1 cellular context compared by ENCODE assay signal in the genomic region with DNA sequence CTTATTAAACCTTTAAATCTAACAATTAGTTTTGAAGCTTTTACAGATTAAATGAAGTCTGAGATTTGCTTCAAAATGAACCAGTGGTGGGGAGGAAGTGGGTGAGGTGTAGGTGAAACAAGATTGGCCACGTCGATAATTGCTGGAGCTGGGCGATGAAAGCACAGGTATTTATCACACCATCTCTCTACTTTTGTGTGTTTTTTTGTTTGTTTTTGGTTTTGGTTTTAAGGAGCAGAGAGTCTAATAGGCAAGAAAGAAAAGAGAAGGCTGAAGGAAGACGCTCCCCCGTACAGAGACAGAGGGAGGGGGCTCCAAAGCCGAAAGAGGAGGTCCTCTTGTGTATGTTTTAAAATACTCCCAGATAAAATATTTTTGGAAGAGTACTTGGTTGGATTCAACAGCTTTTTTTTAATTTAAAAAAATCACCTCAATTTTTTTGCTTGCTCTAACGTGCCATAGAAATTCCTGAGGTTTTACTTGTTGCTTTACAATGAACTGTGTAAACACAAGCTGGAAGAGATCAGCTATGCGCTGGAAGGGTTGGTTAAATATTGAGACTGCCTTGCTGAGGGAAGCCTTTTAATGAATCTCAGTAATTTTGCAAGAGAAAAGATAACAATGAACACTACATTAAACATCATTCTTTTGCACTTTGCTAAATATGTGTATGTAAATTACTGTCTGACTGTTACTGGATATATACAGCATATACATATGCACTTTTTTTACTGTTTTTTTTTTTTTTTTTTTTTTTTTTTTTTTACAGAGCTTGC.
TF ChIP-seq lines count a peak whose summit lies in the region.

No MANE protein-coding gene starts in this region.

TF ChIP-seq in HepG2, 621 proteins besides CTCF, POLR2A, EP300 and RAD21 (continued from another document and continues in another):
- TF ChIP-seq, protein P1, sequence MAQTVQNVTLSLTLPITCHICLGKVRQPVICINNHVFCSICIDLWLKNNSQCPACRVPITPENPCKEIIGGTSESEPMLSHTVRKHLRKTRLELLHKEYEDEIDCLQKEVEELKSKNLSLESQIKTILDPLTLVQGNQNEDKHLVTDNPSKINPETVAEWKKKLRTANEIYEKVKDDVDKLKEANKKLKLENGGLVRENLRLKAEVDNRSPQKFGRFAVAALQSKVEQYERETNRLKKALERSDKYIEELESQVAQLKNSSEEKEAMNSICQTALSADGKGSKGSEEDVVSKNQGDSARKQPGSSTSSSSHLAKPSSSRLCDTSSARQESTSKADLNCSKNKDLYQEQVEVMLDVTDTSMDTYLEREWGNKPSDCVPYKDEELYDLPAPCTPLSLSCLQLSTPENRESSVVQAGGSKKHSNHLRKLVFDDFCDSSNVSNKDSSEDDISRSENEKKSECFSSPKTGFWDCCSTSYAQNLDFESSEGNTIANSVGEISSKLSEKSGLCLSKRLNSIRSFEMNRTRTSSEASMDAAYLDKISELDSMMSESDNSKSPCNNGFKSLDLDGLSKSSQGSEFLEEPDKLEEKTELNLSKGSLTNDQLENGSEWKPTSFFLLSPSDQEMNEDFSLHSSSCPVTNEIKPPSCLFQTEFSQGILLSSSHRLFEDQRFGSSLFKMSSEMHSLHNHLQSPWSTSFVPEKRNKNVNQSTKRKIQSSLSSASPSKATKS (CRISPR knock-in tag; IDR thresholded peaks at IDR 0.05) = no peak
- TF ChIP-seq ZNF296 (CRISPR knock-in tag; conservative IDR thresholded peaks at IDR 0.05) (no peak), FOXP1 (IDR thresholded peaks at IDR 0.05) (peak; percentile 7; the same call in 1 of the 2 replicates), FOXP1 (CRISPR knock-in tag; IDR thresholded peaks at IDR 0.05) (peak; percentile 74), KAT8 (CRISPR knock-in tag; IDR thresholded peaks at IDR 0.05) (0 out of 2 replicates have a peak, but pooled peaks have one; percentile 25), SPEN (CRISPR knock-in tag; IDR thresholded peaks at IDR 0.05; ENCODE audit: low read depth) (no peak), ZNF143 (CRISPR knock-in tag; IDR thresholded peaks at IDR 0.05) (no peak), ZFY (CRISPR knock-in tag; IDR thresholded peaks at IDR 0.05) (no peak), CREM (IDR thresholded peaks at IDR 0.05) (peak; percentile 50), CREM (CRISPR knock-in tag; IDR thresholded peaks at IDR 0.05) (no peak), CC2D1A (CRISPR knock-in tag; IDR thresholded peaks at IDR 0.05) (no peak), ZNF496 (CRISPR knock-in tag; IDR thresholded peaks at IDR 0.05; ENCODE audit: insufficient replicate concordance) (no peak), GATAD2A (CRISPR knock-in tag; IDR thresholded peaks at IDR 0.05) (peak; percentile 68), ZNF383 (CRISPR knock-in tag; IDR thresholded peaks at IDR 0.05; ENCODE audit: borderline replicate concordance) (no peak), ZNF546 (CRISPR knock-in tag; conservative IDR thresholded peaks at IDR 0.05) (no peak), ZNF431 (CRISPR knock-in tag; IDR thresholded peaks at IDR 0.05; ENCODE audit: borderline replicate concordance, low read depth) (no peak), ISL2 (CRISPR knock-in tag; IDR thresholded peaks at IDR 0.05) (peak; percentile 31; the same call in 1 of the 2 replicates), ZNF660 (CRISPR knock-in tag; IDR thresholded peaks at IDR 0.05; ENCODE audit: borderline replicate concordance, low read depth) (no peak), JUND (CRISPR knock-in tag; IDR thresholded peaks at IDR 0.05) (no peak), HMG20A (CRISPR knock-in tag; IDR thresholded peaks at IDR 0.05; ENCODE audit: borderline replicate concordance) (peak; percentile 70; the same call in 1 of the 2 replicates), CCDC6 (CRISPR knock-in tag; IDR thresholded peaks at IDR 0.05) (no peak), SMC3 (IDR thresholded peaks at IDR 0.05; ENCODE audit: low read length) (no peak), ZNF644 (CRISPR knock-in tag; IDR thresholded peaks at IDR 0.05; ENCODE audit: low read depth) (no peak), ZNF10 (CRISPR knock-in tag; IDR thresholded peaks at IDR 0.05; ENCODE audit: borderline replicate concordance, low read depth) (no peak), ZBTB38 (CRISPR knock-in tag; IDR thresholded peaks at IDR 0.05) (no peak), KMT2B (CRISPR knock-in tag; IDR thresholded peaks at IDR 0.05) (no peak), KAT7 (CRISPR knock-in tag; IDR thresholded peaks at IDR 0.05; ENCODE audit: borderline replicate concordance) (no peak), XRCC5 (optimal IDR thresholded peaks at IDR 0.05; ENCODE audit: low read length) (no peak), EED (CRISPR knock-in tag; IDR thresholded peaks at IDR 0.05) (no peak), NR1H2 (CRISPR knock-in tag; IDR thresholded peaks at IDR 0.05; ENCODE audit: borderline replicate concordance, low read depth) (no peak), RBFOX2 (IDR thresholded peaks at IDR 0.05; ENCODE audit: low read depth, low read length) (no peak), CHD4 (IDR thresholded peaks at IDR 0.05; ENCODE audit: borderline replicate concordance, low read length) (peak; percentile 67; the same call in 1 of the 2 replicates), RFX3 (CRISPR knock-in tag; IDR thresholded peaks at IDR 0.05) (no peak), NFIB (CRISPR knock-in tag; IDR thresholded peaks at IDR 0.05; ENCODE audit: borderline replicate concordance) (no peak), ZNF792 (CRISPR knock-in tag; IDR thresholded peaks at IDR 0.05) (no peak)
- TF ChIP-seq, protein P2, sequence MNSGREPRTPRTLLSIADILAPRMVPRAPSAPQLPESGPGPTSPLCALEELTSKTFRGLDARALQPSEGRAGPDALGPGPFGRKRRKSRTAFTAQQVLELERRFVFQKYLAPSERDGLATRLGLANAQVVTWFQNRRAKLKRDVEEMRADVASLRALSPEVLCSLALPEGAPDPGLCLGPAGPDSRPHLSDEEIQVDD (CRISPR knock-in tag; IDR thresholded peaks at IDR 0.05; ENCODE audit: borderline replicate concordance) = no peak
- TF ChIP-seq, protein P3, sequence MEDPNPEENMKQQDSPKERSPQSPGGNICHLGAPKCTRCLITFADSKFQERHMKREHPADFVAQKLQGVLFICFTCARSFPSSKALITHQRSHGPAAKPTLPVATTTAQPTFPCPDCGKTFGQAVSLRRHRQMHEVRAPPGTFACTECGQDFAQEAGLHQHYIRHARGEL (CRISPR knock-in tag; IDR thresholded peaks at IDR 0.05) = no peak
- TF ChIP-seq, protein P4, sequence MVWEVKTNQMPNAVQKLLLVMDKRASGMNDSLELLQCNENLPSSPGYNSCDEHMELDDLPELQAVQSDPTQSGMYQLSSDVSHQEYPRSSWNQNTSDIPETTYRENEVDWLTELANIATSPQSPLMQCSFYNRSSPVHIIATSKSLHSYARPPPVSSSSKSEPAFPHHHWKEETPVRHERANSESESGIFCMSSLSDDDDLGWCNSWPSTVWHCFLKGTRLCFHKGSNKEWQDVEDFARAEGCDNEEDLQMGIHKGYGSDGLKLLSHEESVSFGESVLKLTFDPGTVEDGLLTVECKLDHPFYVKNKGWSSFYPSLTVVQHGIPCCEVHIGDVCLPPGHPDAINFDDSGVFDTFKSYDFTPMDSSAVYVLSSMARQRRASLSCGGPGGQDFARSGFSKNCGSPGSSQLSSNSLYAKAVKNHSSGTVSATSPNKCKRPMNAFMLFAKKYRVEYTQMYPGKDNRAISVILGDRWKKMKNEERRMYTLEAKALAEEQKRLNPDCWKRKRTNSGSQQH (CRISPR knock-in tag; IDR thresholded peaks at IDR 0.05; ENCODE audit: low read depth) = no peak
- TF ChIP-seq, protein P5, sequence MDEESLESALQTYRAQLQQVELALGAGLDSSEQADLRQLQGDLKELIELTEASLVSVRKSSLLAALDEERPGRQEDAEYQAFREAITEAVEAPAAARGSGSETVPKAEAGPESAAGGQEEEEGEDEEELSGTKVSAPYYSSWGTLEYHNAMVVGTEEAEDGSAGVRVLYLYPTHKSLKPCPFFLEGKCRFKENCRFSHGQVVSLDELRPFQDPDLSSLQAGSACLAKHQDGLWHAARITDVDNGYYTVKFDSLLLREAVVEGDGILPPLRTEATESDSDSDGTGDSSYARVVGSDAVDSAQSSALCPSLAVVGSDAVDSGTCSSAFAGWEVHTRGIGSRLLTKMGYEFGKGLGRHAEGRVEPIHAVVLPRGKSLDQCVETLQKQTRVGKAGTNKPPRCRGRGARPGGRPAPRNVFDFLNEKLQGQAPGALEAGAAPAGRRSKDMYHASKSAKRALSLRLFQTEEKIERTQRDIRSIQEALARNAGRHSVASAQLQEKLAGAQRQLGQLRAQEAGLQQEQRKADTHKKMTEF (CRISPR knock-in tag; IDR thresholded peaks at IDR 0.05) = no peak
- TF ChIP-seq, protein P6, sequence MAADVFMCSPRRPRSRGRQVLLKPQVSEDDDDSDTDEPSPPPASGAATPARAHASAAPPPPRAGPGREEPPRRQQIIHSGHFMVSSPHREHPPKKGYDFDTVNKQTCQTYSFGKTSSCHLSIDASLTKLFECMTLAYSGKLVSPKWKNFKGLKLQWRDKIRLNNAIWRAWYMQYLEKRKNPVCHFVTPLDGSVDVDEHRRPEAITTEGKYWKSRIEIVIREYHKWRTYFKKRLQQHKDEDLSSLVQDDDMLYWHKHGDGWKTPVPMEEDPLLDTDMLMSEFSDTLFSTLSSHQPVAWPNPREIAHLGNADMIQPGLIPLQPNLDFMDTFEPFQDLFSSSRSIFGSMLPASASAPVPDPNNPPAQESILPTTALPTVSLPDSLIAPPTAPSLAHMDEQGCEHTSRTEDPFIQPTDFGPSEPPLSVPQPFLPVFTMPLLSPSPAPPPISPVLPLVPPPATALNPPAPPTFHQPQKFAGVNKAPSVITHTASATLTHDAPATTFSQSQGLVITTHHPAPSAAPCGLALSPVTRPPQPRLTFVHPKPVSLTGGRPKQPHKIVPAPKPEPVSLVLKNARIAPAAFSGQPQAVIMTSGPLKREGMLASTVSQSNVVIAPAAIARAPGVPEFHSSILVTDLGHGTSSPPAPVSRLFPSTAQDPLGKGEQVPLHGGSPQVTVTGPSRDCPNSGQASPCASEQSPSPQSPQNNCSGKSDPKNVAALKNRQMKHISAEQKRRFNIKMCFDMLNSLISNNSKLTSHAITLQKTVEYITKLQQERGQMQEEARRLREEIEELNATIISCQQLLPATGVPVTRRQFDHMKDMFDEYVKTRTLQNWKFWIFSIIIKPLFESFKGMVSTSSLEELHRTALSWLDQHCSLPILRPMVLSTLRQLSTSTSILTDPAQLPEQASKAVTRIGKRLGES (CRISPR knock-in tag; IDR thresholded peaks at IDR 0.05; ENCODE audit: borderline replicate concordance) = no peak
- TF ChIP-seq, protein P7, sequence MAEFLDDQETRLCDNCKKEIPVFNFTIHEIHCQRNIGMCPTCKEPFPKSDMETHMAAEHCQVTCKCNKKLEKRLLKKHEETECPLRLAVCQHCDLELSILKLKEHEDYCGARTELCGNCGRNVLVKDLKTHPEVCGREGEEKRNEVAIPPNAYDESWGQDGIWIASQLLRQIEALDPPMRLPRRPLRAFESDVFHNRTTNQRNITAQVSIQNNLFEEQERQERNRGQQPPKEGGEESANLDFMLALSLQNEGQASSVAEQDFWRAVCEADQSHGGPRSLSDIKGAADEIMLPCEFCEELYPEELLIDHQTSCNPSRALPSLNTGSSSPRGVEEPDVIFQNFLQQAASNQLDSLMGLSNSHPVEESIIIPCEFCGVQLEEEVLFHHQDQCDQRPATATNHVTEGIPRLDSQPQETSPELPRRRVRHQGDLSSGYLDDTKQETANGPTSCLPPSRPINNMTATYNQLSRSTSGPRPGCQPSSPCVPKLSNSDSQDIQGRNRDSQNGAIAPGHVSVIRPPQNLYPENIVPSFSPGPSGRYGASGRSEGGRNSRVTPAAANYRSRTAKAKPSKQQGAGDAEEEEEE (CRISPR knock-in tag; IDR thresholded peaks at IDR 0.05; ENCODE audit: borderline replicate concordance) = no peak
- TF ChIP-seq, protein P8, sequence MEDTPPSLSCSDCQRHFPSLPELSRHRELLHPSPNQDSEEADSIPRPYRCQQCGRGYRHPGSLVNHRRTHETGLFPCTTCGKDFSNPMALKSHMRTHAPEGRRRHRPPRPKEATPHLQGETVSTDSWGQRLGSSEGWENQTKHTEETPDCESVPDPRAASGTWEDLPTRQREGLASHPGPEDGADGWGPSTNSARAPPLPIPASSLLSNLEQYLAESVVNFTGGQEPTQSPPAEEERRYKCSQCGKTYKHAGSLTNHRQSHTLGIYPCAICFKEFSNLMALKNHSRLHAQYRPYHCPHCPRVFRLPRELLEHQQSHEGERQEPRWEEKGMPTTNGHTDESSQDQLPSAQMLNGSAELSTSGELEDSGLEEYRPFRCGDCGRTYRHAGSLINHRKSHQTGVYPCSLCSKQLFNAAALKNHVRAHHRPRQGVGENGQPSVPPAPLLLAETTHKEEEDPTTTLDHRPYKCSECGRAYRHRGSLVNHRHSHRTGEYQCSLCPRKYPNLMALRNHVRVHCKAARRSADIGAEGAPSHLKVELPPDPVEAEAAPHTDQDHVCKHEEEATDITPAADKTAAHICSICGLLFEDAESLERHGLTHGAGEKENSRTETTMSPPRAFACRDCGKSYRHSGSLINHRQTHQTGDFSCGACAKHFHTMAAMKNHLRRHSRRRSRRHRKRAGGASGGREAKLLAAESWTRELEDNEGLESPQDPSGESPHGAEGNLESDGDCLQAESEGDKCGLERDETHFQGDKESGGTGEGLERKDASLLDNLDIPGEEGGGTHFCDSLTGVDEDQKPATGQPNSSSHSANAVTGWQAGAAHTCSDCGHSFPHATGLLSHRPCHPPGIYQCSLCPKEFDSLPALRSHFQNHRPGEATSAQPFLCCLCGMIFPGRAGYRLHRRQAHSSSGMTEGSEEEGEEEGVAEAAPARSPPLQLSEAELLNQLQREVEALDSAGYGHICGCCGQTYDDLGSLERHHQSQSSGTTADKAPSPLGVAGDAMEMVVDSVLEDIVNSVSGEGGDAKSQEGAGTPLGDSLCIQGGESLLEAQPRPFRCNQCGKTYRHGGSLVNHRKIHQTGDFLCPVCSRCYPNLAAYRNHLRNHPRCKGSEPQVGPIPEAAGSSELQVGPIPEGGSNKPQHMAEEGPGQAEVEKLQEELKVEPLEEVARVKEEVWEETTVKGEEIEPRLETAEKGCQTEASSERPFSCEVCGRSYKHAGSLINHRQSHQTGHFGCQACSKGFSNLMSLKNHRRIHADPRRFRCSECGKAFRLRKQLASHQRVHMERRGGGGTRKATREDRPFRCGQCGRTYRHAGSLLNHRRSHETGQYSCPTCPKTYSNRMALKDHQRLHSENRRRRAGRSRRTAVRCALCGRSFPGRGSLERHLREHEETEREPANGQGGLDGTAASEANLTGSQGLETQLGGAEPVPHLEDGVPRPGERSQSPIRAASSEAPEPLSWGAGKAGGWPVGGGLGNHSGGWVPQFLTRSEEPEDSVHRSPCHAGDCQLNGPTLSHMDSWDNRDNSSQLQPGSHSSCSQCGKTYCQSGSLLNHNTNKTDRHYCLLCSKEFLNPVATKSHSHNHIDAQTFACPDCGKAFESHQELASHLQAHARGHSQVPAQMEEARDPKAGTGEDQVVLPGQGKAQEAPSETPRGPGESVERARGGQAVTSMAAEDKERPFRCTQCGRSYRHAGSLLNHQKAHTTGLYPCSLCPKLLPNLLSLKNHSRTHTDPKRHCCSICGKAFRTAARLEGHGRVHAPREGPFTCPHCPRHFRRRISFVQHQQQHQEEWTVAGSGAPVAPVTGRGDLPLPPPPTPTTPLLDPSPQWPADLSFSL (CRISPR knock-in tag; IDR thresholded peaks at IDR 0.05) = no peak
- TF ChIP-seq, protein P9, sequence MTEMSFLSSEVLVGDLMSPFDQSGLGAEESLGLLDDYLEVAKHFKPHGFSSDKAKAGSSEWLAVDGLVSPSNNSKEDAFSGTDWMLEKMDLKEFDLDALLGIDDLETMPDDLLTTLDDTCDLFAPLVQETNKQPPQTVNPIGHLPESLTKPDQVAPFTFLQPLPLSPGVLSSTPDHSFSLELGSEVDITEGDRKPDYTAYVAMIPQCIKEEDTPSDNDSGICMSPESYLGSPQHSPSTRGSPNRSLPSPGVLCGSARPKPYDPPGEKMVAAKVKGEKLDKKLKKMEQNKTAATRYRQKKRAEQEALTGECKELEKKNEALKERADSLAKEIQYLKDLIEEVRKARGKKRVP (CRISPR knock-in tag; IDR thresholded peaks at IDR 0.05) = no peak
